8 cellular contexts compared by ENCODE assay signal in genomic region chr4:6308890-6309643, GRCh38. TPM values are rescaled to one million over a fixed set of nuclear protein-coding genes. Genes with fewer than 3 reads are reported as not detected.
DNase-seq lines count a peak whose midpoint lies in the region; ATAC-seq and TF ChIP-seq lines count a peak whose summit lies in the region.

No MANE protein-coding gene starts in this region.

- H3K27me3 ChIP-seq in HUES6 (ENCODE audit: control insufficient read depth, insufficient read depth, low read length), result peaks cover 18% of the 10 kb centered on the region
- no peaks in the 10 kb centered on the region for H3K27me3 ChIP-seq in right cardiac atrium (ENCODE audit: control insufficient read depth, insufficient read depth)

- peak overlapping the region; percentile 56 for H3K9ac ChIP-seq in HUES6 (ENCODE audit: low read length)

- peaks cover 4% of the 10 kb centered on the region for H3K9me3 Mint-ChIP-seq in activated CD8-positive, alpha-beta T cell treated with anti-CD3 and anti-CD28 coated beads for 36 hours

- 4% methylated on average over 65 of the region's 65 CpGs for WGBS in right cardiac atrium

- no peaks in the 10 kb centered on the region for H3K9me3 ChIP-seq in HUES6 (ENCODE audit: control insufficient read depth, insufficient read depth, low read depth, low read length)
- H3K9me3 ChIP-seq in right cardiac atrium (ENCODE audit: control insufficient read depth, low read length), result no peaks in the 10 kb centered on the region

- no peaks in the 10 kb centered on the region for H3K4me1 ChIP-seq in HUES6 (ENCODE audit: control insufficient read depth, insufficient read depth, low read length)
- H3K4me1 ChIP-seq in right cardiac atrium (ENCODE audit: control insufficient read depth, insufficient read depth, low read length), result no peaks in the 10 kb centered on the region

- no peak for TF ChIP-seq CTCF in activated CD8-positive, alpha-beta T cell treated with anti-CD3 and anti-CD28 coated beads for 36 hours (IDR thresholded peaks at IDR 0.05)

- peaks cover 36% of the 10 kb centered on the region for H3K27me3 Mint-ChIP-seq in activated CD8-positive, alpha-beta T cell treated with anti-CD3 and anti-CD28 coated beads for 36 hours

- peaks cover 4% of the 10 kb centered on the region for H3K4me1 Mint-ChIP-seq in activated CD8-positive, alpha-beta T cell treated with anti-CD3 and anti-CD28 coated beads for 36 hours (ENCODE audit: low read depth)

- peaks cover 4% of the 10 kb centered on the region; the same call in 1 of the 2 replicates for H3K36me3 ChIP-seq in HUES6 (ENCODE audit: control insufficient read depth, insufficient read depth, low read length)

- intact Hi-C loops in activated CD8-positive, alpha-beta T cell treated with anti-CD3 and anti-CD28 coated beads for 36 hours (cut with micrococcal nuclease), result no loop called here
- intact Hi-C loops in right cardiac atrium (cut with DNase I) (no loop called here), posterior vena cava (cut with DNase I) (no loop called here)

- H3K4me3 ChIP-seq in HUES6 (ENCODE audit: low read depth, low read length) (peak overlapping the region; percentile 70), right cardiac atrium (ENCODE audit: low read length) (peak overlapping the region; percentile 50), skin epidermis (peak overlapping the region; percentile 7 to 42 (median 27))

- H3K27ac ChIP-seq in HUES6 (ENCODE audit: low read depth, low read length), result no peak overlapping the region; the same call in 1 of the 2 replicates
- no peak overlapping the region for H3K27ac ChIP-seq in right cardiac atrium (ENCODE audit: low read length)
- no peak overlapping the region for H3K27ac ChIP-seq in skin epidermis

- CTCF ChIA-PET in activated CD8-positive, alpha-beta T cell treated with anti-CD3 and anti-CD28 coated beads for 36 hours (lab: Charles Lee), result interaction anchor here (0.7 to 1.9 kb wide), 6 partner anchors 18 to 58 kb away, joined by 3 to 4 read pairs (median 4); no protein-coding TSS in a partner anchor

- POLR2A ChIA-PET in activated CD8-positive, alpha-beta T cell treated with anti-CD3 and anti-CD28 coated beads for 36 hours (lab: Charles Lee), result no interaction called here

- H3K36me3 Mint-ChIP-seq in activated CD8-positive, alpha-beta T cell treated with anti-CD3 and anti-CD28 coated beads for 36 hours (ENCODE audit: low read depth), result no peaks in the 10 kb centered on the region

- peak overlapping the region; percentile 24 for H3K4me3 Mint-ChIP-seq in activated CD8-positive, alpha-beta T cell treated with anti-CD3 and anti-CD28 coated beads for 36 hours

- H3K27ac Mint-ChIP-seq in activated CD8-positive, alpha-beta T cell treated with anti-CD3 and anti-CD28 coated beads for 36 hours, result no peak overlapping the region

- peak; percentile 68 for ATAC-seq in activated CD8-positive, alpha-beta T cell treated with anti-CD3 and anti-CD28 coated beads for 36 hours
- ATAC-seq in right cardiac atrium (peak; percentile 76 to 82), GM21529 (IDR thresholded peaks at IDR 0.05; ENCODE audit: unreplicated experiment) (no peak)

- DNase-seq in activated CD8-positive, alpha-beta T cell treated with anti-CD3 and anti-CD28 coated beads for 36 hours, result peak; percentile 34
- peak in 2 of 3 donors; percentile 42 to 68 for DNase-seq in right cardiac atrium
- no peak for DNase-seq in AG08396 (ENCODE audit: low spot score)
- DNase-seq in posterior vena cava (ENCODE audit: low spot score), result no peak
- DNase-seq in NCI-H446 treated with DMSO at 0.1 percent for 48 hours (lab: John Stamatoyannopoulos, UW), result no peak

RNA-seq across cellular contexts. Expression of gene WFS1, which starts 39.4 kb away (rescaled TPM):
- total RNA-seq in activated CD8-positive, alpha-beta T cell treated with anti-CD3 and anti-CD28 coated beads for 36 hours, result 1 to 10 TPM; 1.8 to 2.8 TPM
- total RNA-seq in right cardiac atrium (10 to 100 TPM; 47.9 to 76.6 (median 60.7) TPM), posterior vena cava (10 to 100 TPM; 48.9 to 52.6 TPM)
- polyA plus RNA-seq in right cardiac atrium, result 53.3 TPM

Comparison
In these comparisons a context has a peak if more than half of its experiments do, and no peak if none do; other contexts are left out.
1. DNase-seq: peak in activated CD8-positive, alpha-beta T cell treated with anti-CD3 and anti-CD28 coated beads for 36 hours (single experiment) and right cardiac atrium (2 of 3); none in AG08396 (single experiment), posterior vena cava (single experiment) and NCI-H446 treated with DMSO at 0.1 percent for 48 hours (single experiment).
2. RNA of gene WFS1, which starts 39.4 kb away (total RNA-seq): 47.9 to 76.6 TPM in right cardiac atrium and 48.9 to 52.6 TPM in posterior vena cava; 1.8 to 2.8 TPM in activated CD8-positive, alpha-beta T cell treated with anti-CD3 and anti-CD28 coated beads for 36 hours; every median in the first group is over 10 times any median in the second.
3. Peak in every context shown above with its lines, with median percentiles within 50 percentile points of each other: H3K4me3 ChIP-seq.